ENCODE assay signal across 11 cellular contexts in genomic region chr12:1972856-1973317, GRCh38. TPM values are rescaled to one million over a fixed set of nuclear protein-coding genes. Genes with fewer than 3 reads are reported as not detected.
A peak's percentile ranks its signal among the peaks of the same experiment; 100 is the strongest.
DNase-seq lines count a peak whose midpoint lies in the region; FAIRE-seq and TF ChIP-seq lines count a peak whose summit lies in the region.
"Had no signal": no experiment of that assay in that cellular context is flagged by ENCODE, and none has a peak within 500 bp of the region (broad histone marks: within the 10 kb centered on the region; RNA-seq: fewer than 3 reads in every experiment).

No MANE protein-coding gene starts in this region.

- H2BK120ac ChIP-seq in mesendoderm (ENCODE audit: low read depth, low read length), result no peak overlapping the region

- peaks cover 6% of the 10 kb centered on the region for H3K36me3 Mint-ChIP-seq in nephron progenitor cell (ENCODE audit: low read depth)

- H3K4ac ChIP-seq in mesendoderm (ENCODE audit: low read depth, low read length), result no peak overlapping the region

- no peaks in the 10 kb centered on the region for H3K9me3 ChIP-seq in adipocyte (ENCODE audit: control insufficient read depth, low read length)

- no peak overlapping the region for H3K4me2 ChIP-seq in mesendoderm (ENCODE audit: low read length)

- H3K9me3 Mint-ChIP-seq in nephron progenitor cell, result no peaks in the 10 kb centered on the region

- H3K27me3 ChIP-seq in adipocyte (replicated peaks; ENCODE audit: control insufficient read depth, insufficient read depth, low read length), result no peaks in the 10 kb centered on the region
- no peaks in the 10 kb centered on the region for H3K27me3 ChIP-seq in mesendoderm (ENCODE audit: insufficient read depth, low read length, poor library complexity)
- H3K27me3 ChIP-seq: foreskin keratinocyte had no signal

- no peak overlapping the region for H2AK5ac ChIP-seq in mesendoderm (ENCODE audit: low read length)

- DNase-seq in adipocyte (ENCODE audit: low read depth), result peak; percentile 32
- DNase-seq in head of caudate nucleus, result peak in 29 of 42 donors; percentile 11 to 73 (median 38)
- peak; percentile 10 for DNase-seq in nephron progenitor cell
- DNase-seq in urothelium cell line (ENCODE audit: low spot score), result no peak
- no peak for DNase-seq in GM13977 (ENCODE audit: low spot score)
- no peak for DNase-seq in NCI-H82 treated with DMSO at 0.1 percent for 48 hours (lab: John Stamatoyannopoulos, UW; ENCODE audit: unreplicated experiment)
- no peak for DNase-seq in mesendoderm
- DNase-seq: activated gamma-delta T cell, occipital lobe had no signal

- intact Hi-C loops in head of caudate nucleus (cut with DNase I), result no loop called here

- H3K9ac ChIP-seq in adipocyte (ENCODE audit: low read length) (peak overlapping the region; percentile 73), mesendoderm (ENCODE audit: low read length) (no peak overlapping the region)

- no peak overlapping the region for H2BK5ac ChIP-seq in mesendoderm (ENCODE audit: low read length)

- H3K23ac ChIP-seq in mesendoderm (ENCODE audit: low read length), result no peak overlapping the region

- in situ Hi-C loops in GM13977 (cut with MboI; ENCODE audit: low pct_unique_long_range_greater_than_20kb, low sequenced_read_pairs, unreplicated experiment), result no loop called here

- H2BK15ac ChIP-seq in mesendoderm (replicated peaks; ENCODE audit: low read depth), result no peak overlapping the region

- H3K56ac ChIP-seq in mesendoderm (ENCODE audit: low read length), result no peak overlapping the region

- H4K5ac ChIP-seq in mesendoderm (ENCODE audit: low read length), result no peak overlapping the region

- no peaks in the 10 kb centered on the region for H3K79me1 ChIP-seq in mesendoderm (ENCODE audit: low read length)

- TF ChIP-seq CTCF in nephron progenitor cell (IDR thresholded peaks at IDR 0.05) (no peak), GM13977 (IDR thresholded peaks at IDR 0.05; ENCODE audit: extremely low read depth, insufficient read depth, missing control alignments) (no peak)

- peak overlapping the region; percentile 89 for H3K27ac Mint-ChIP-seq in nephron progenitor cell

- H3K27me3 Mint-ChIP-seq in nephron progenitor cell (ENCODE audit: low read depth, poor library complexity), result no peaks in the 10 kb centered on the region

- peak; percentile 70 for FAIRE-seq in urothelium cell line (lab: Jason Lieb, UNC)
- FAIRE-seq: TTC549 had no signal

- H3K4me1 ChIP-seq in adipocyte (ENCODE audit: control insufficient read depth, insufficient read depth, low read length), result peaks cover 75% of the 10 kb centered on the region
- H3K4me1 ChIP-seq in mesendoderm (ENCODE audit: control insufficient read depth, low read depth, low read length), result peaks cover 2% of the 10 kb centered on the region
- H3K4me1 ChIP-seq: foreskin keratinocyte had no signal

- H3K18ac ChIP-seq in mesendoderm (ENCODE audit: low read length), result no peak overlapping the region

- H3K4me3 ChIP-seq in adipocyte (ENCODE audit: low read length), result peak overlapping the region; percentile 68
- H3K4me3 ChIP-seq in mesendoderm (ENCODE audit: low read length), result no peak overlapping the region

- no peak overlapping the region for H4K8ac ChIP-seq in mesendoderm (ENCODE audit: low read depth, low read length)

- H3K4me3 Mint-ChIP-seq in nephron progenitor cell, result peak overlapping the region; percentile 29

- no peaks in the 10 kb centered on the region for H3K79me2 ChIP-seq in mesendoderm (ENCODE audit: control insufficient read depth, insufficient read depth, low read length)

- WGBS in mesendoderm (ENCODE audit: extremely low coverage, insufficient coverage, low lambda C conversion rate), result no CpG with 5 or more reads among the region's 9 CpGs

- H3K27ac ChIP-seq in mesendoderm (ENCODE audit: low read depth, low read length), result no peak overlapping the region
- H3K27ac ChIP-seq: foreskin keratinocyte had no signal

- H3K36me3 ChIP-seq in adipocyte (ENCODE audit: control insufficient read depth, insufficient read depth, low read length, severe bottlenecking) (no peaks in the 10 kb centered on the region), mesendoderm (ENCODE audit: control insufficient read depth, insufficient read depth, low read length) (no peaks in the 10 kb centered on the region)

- peaks cover 40% of the 10 kb centered on the region for H3K4me1 Mint-ChIP-seq in nephron progenitor cell

RNA-seq across cellular contexts. Expression of gene DCP1B, which starts 31.4 kb away (rescaled TPM):
- polyA plus RNA-seq in mesendoderm (2013, experiment 1 of 2), result 17.0 TPM
- polyA plus RNA-seq in mesendoderm (2013, experiment 2 of 2), result 16.5 TPM

RNA-seq across cellular contexts. Expression of gene CACNA2D4, which starts 54.4 kb away (rescaled TPM):
- 0.18 TPM for polyA plus RNA-seq in mesendoderm (2013, experiment 1 of 2)
- 0.13 TPM for polyA plus RNA-seq in mesendoderm (2013, experiment 2 of 2)

Comparison
In these comparisons a context has a peak if more than half of its experiments do, and no peak if none do; other contexts are left out.
1. DNase-seq: peak in adipocyte (single experiment), head of caudate nucleus (29 of 42) and nephron progenitor cell (single experiment); none in urothelium cell line (single experiment), GM13977 (single experiment), NCI-H82 treated with DMSO at 0.1 percent for 48 hours (single experiment) and mesendoderm (single experiment).